Comparison of ENCODE assay signal across 32 cellular contexts in the genomic region with DNA sequence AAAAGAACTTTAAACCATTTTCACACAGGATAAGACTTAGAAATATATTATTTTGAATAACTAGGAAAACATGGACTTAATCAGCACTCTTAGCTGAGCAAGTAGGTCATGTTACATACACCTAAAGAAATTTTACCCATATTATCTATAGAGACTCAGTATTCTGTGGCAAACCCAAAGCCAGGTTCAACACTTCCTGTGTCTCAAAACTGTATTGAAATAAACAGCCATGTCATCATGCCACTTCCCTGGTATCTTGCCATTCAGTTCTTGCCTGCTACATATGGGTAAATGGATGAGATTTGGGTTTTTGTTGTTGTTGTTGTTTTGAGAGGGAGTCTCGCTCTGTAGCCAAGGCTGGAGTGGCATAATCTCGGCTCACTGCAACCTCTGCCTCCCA.
"Had no signal": no experiment of that assay in that cellular context is flagged by ENCODE, and none has a peak within 500 bp of the region (broad histone marks: within the 10 kb centered on the region; RNA-seq: fewer than 3 reads in every experiment).

No MANE protein-coding gene starts in this region.

- H3K36me3 ChIP-seq: ascending aorta, cardiac muscle cell, pancreas, prostate gland, sigmoid colon, suprapubic skin, tibial artery, upper lobe of right lung had no signal

- H3K9me3 ChIP-seq: ascending aorta, pancreas, prostate gland, sigmoid colon, suprapubic skin, tibial artery, upper lobe of right lung had no signal

- H3K27me3 Mint-ChIP-seq: activated B cell treated with CpG ODN at 0.5 μM for 24 hours; activated CD4-positive, alpha-beta memory T cell treated with anti-CD3 and anti-CD28 coated beads for 36 hours; activated naive CD8-positive, alpha-beta T cell treated with anti-CD3 and anti-CD28 coated beads, Interleukin-2, amount 10 ng/mL, durations not matched to agents 7 days and 5 days; brain; effector memory CD8-positive, alpha-beta T cell; naive B cell; stimulated activated memory B cell treated with anti-CD40 and anti-IgM and Interleukin-4, amounts not matched to agents 10 μg/mL and 1 μg/mL and 100 μg/mL, for 72 hours; T-helper 17 cell had no signal

- DNase-seq: activated B cell treated with CpG ODN at 0.5 μM for 24 hours; activated CD4-positive, alpha-beta memory T cell treated with anti-CD3 and anti-CD28 coated beads for 36 hours; activated effector memory CD4-positive, alpha-beta T cell treated with Interleukin-2 at 50 U/mL for 16 hours; activated naive CD4-positive, alpha-beta T cell treated with anti-CD3 and anti-CD28 coated beads for 36 hours; activated naive CD8-positive, alpha-beta T cell treated with anti-CD3 and anti-CD28 coated beads, Interleukin-2, amount 10 ng/mL, durations not matched to agents 7 days and 5 days; activated T-cell treated with anti-CD3 and anti-CD28 coated beads, Interleukin-2, amount 50 U/mL, for 4 hours; cerebellar nuclear complex; dorsolateral prefrontal cortex; effector memory CD8-positive, alpha-beta T cell; head of caudate nucleus; hypothalamus; immature natural killer cell; kidney; left colon; naive B cell; nephron progenitor cell; pancreas; sigmoid colon; small intestine; stimulated activated CD4-positive, alpha-beta T cell treated with anti-CD3 and anti-CD28 coated beads, Interleukin-4, amount 100 ng/mL, for 24 hours; T-helper 17 cell; T1000; tibial artery; upper lobe of right lung had no signal

- H3K4me1 ChIP-seq: ascending aorta, pancreas had no signal

- H3K4me3 ChIP-seq: ascending aorta, cardiac muscle cell, coronary artery, dorsolateral prefrontal cortex, pancreas, prostate gland, sigmoid colon, suprapubic skin, tibial artery, upper lobe of right lung had no signal

- H3K27ac Mint-ChIP-seq: activated B cell treated with CpG ODN at 0.5 μM for 24 hours; activated CD4-positive, alpha-beta memory T cell treated with anti-CD3 and anti-CD28 coated beads for 36 hours; activated naive CD4-positive, alpha-beta T cell treated with anti-CD3 and anti-CD28 coated beads for 36 hours; activated naive CD8-positive, alpha-beta T cell treated with anti-CD3 and anti-CD28 coated beads, Interleukin-2, amount 10 ng/mL, durations not matched to agents 7 days and 5 days; effector memory CD8-positive, alpha-beta T cell; mesothelial cell of epicardium; naive B cell; nephron progenitor cell; stimulated activated memory B cell treated with anti-CD40 and anti-IgM and Interleukin-4, amounts not matched to agents 10 μg/mL and 1 μg/mL and 100 μg/mL, for 72 hours; T-helper 17 cell had no signal

- H3K4me1 Mint-ChIP-seq: nephron progenitor cell had no signal

- H3K4me3 Mint-ChIP-seq: activated B cell treated with CpG ODN at 0.5 μM for 24 hours; activated CD4-positive, alpha-beta memory T cell treated with anti-CD3 and anti-CD28 coated beads for 36 hours; activated naive CD4-positive, alpha-beta T cell treated with anti-CD3 and anti-CD28 coated beads for 36 hours; activated naive CD8-positive, alpha-beta T cell treated with anti-CD3 and anti-CD28 coated beads, Interleukin-2, amount 10 ng/mL, durations not matched to agents 7 days and 5 days; activated T-cell treated with anti-CD3 and anti-CD28 coated beads, Interleukin-2, amount 50 U/mL, for 4 hours; brain; effector memory CD8-positive, alpha-beta T cell; immature natural killer cell; mesothelial cell of epicardium; naive B cell; nephron progenitor cell; stimulated activated memory B cell treated with anti-CD40 and anti-IgM and Interleukin-4, amounts not matched to agents 10 μg/mL and 1 μg/mL and 100 μg/mL, for 72 hours; T-helper 17 cell had no signal

- ATAC-seq: activated T-cell treated with anti-CD3 and anti-CD28 coated beads, Interleukin-2, amount 50 U/mL, for 4 hours; effector memory CD8-positive, alpha-beta T cell; left colon; pancreas; stimulated activated memory B cell treated with anti-CD40 and anti-IgM and Interleukin-4, amounts not matched to agents 10 μg/mL and 1 μg/mL and 100 μg/mL, for 72 hours; T-helper 17 cell; upper lobe of right lung had no signal

- H3K27me3 ChIP-seq: ascending aorta, cardiac muscle cell, dorsolateral prefrontal cortex, pancreas, sigmoid colon, suprapubic skin, tibial artery, upper lobe of right lung had no signal

- H3K27ac ChIP-seq: ascending aorta, cardiac muscle cell, coronary artery, dorsolateral prefrontal cortex, pancreas, prostate gland, sigmoid colon, suprapubic skin, tibial artery, upper lobe of right lung had no signal
